In the genomic region with DNA sequence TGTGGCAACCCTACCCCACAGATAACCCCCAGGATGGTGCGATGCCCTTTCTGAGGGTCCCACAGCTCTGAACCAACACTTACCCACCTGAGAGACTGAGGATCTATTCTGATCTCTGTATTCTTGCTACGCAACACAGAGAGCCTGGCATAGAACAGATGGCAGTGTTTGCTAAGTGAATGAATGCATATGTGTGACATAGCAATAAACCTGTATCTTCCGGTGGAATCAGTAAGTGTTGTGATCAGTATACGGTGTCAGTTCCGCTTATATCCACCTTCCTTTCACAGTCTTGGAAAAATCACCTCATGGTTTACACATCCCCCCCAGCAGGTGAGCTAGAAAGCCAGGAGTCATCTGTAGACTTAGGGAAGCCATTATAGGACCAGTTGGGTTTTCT, we compare ENCODE assay signal across 9 cellular contexts. TPM values are rescaled to one million over a fixed set of nuclear protein-coding genes. Genes with fewer than 3 reads are reported as not detected.
A peak's percentile ranks its signal among the peaks of the same experiment; 100 is the strongest.
DNase-seq lines count a peak whose midpoint lies in the region; ATAC-seq, FAIRE-seq and TF ChIP-seq lines count a peak whose summit lies in the region.
"Had no signal": no experiment of that assay in that cellular context is flagged by ENCODE, and none has a peak within 500 bp of the region (broad histone marks: within the 10 kb centered on the region; RNA-seq: fewer than 3 reads in every experiment).

No MANE protein-coding gene starts in this region.

- 75% methylated on average over 5 of the region's 5 CpGs for WGBS in esophagus muscularis mucosa

- no TSS peak for BruUV-seq in PC-9 (replicated peaks; lab: Mats Ljungman, UMichigan)

- peak overlapping the region; percentile 54 for H3K27ac ChIP-seq in PC-9
- peak overlapping the region; percentile 64 to 83 (median 78) for H3K27ac ChIP-seq in esophagus muscularis mucosa (replicated peaks in 1 of 4)
- peak overlapping the region; percentile 79 for H3K27ac ChIP-seq in skeletal muscle tissue (ENCODE audit: low read depth, low read length)
- H3K27ac ChIP-seq: cardiac muscle cell had no signal

- ATAC-seq in GM19351 (IDR thresholded peaks at IDR 0.05; ENCODE audit: unreplicated experiment) (no peak), HG02642 (IDR thresholded peaks at IDR 0.05; ENCODE audit: poor library complexity, unreplicated experiment) (no peak)

- intact Hi-C loops in PC-9 (cut with micrococcal nuclease; ENCODE audit: unreplicated experiment) = loop anchor here (2.0 kb wide), 1 partner anchor 17 kb away; a partner anchor contains a TSS
- intact Hi-C loops in esophagus muscularis mucosa (cut with DNase I) = loop anchor here (5.0 kb wide), 1 partner anchor 123 kb away; no protein-coding TSS in a partner anchor

- CTCF ChIA-PET in PC-9 (lab: Charles Lee) = interaction anchor here (0.5 to 1.4 kb wide), 3 partner anchors 17 to 143 kb away, joined by 5 read pairs; a partner anchor contains a TSS

- no peaks in the 10 kb centered on the region for H4K20me1 ChIP-seq in PC-9 (ENCODE audit: insufficient read depth)

- no peak for TF ChIP-seq POLR2A in esophagus muscularis mucosa (IDR thresholded peaks at IDR 0.05; ENCODE audit: low read depth)

- H3K9me3 ChIP-seq in PC-9 (ENCODE audit: insufficient read depth, low read depth) = no peaks in the 10 kb centered on the region
- no peaks in the 10 kb centered on the region for H3K9me3 ChIP-seq in esophagus muscularis mucosa
- H3K9me3 ChIP-seq in skeletal muscle tissue (ENCODE audit: control insufficient read depth in 3 of 3, low read length in 3 of 3) = no peaks in the 10 kb centered on the region

- H2AFZ ChIP-seq in PC-9 = peak overlapping the region; percentile 74

- H3K4me3 ChIP-seq in PC-9 (peak overlapping the region; percentile 52; the same call in 1 of the 2 replicates), esophagus muscularis mucosa (peak overlapping the region; percentile 40 to 54 (median 47)), skeletal muscle tissue (ENCODE audit: low read length in 3 of 3) (peak overlapping the region in 2 of 3 donors; percentile 62 to 65)
- H3K4me3 ChIP-seq: cardiac muscle cell had no signal

- DNase-seq in NCI-H1417 (lab: John Stamatoyannopoulos, UW) (peak in 2 of 3 experiments; percentile 60 to 69), NCI-H1417 treated with DMSO at 0.1 percent for 48 hours (lab: John Stamatoyannopoulos, UW) (no peak), PC-9 (no peak), esophagus muscularis mucosa (ENCODE audit: extremely low spot score) (no peak), GM19239 (ENCODE audit: insufficient read length, low spot score) (no peak)

- POLR2A ChIA-PET in PC-9 (lab: Charles Lee; ENCODE audit: unreplicated experiment) = no interaction called here

- no peak for TF ChIP-seq EP300 in esophagus muscularis mucosa (IDR thresholded peaks at IDR 0.05)

- H3K36me3 ChIP-seq in PC-9 (ENCODE audit: low read depth) (no peaks in the 10 kb centered on the region), esophagus muscularis mucosa (no peaks in the 10 kb centered on the region), skeletal muscle tissue (ENCODE audit: control insufficient read depth in 3 of 3, insufficient read depth in 3 of 3, low read length in 3 of 3) (no peaks in the 10 kb centered on the region)
- H3K36me3 ChIP-seq: cardiac muscle cell had no signal

- peak overlapping the region in 2 of 3 donors; percentile 65 to 79 for H3K9ac ChIP-seq in skeletal muscle tissue (ENCODE audit: low read depth in 1 of 3, low read length in 3 of 3)

- H3K4me1 ChIP-seq in PC-9 (replicated peaks; ENCODE audit: insufficient read depth) (no peaks in the 10 kb centered on the region), esophagus muscularis mucosa (peaks cover 3 to 27% (median 23%) of the 10 kb centered on the region in 4 donors), skeletal muscle tissue (ENCODE audit: control insufficient read depth in 3 of 3, insufficient read depth in 3 of 3, low read length in 3 of 3) (peaks cover 8 to 15% (median 9%) of the 10 kb centered on the region in 3 donors)

- H3K27me3 ChIP-seq in PC-9 (ENCODE audit: insufficient read depth, low read depth) (no peaks in the 10 kb centered on the region), esophagus muscularis mucosa (no peaks in the 10 kb centered on the region), skeletal muscle tissue (ENCODE audit: control insufficient read depth in 3 of 3, insufficient read depth in 3 of 3, low read length in 3 of 3) (peaks cover 0 to 4% (median 0%) of the 10 kb centered on the region in 3 donors)

- H3K9me2 ChIP-seq in PC-9 (ENCODE audit: insufficient read depth) = no peaks in the 10 kb centered on the region

- peak overlapping the region; percentile 77 for H3K4me2 ChIP-seq in PC-9

- TF ChIP-seq CTCF in PC-9 (conservative IDR thresholded peaks at IDR 0.05) (no peak), esophagus muscularis mucosa (IDR thresholded peaks at IDR 0.05) (no peak)

- H3F3A ChIP-seq in PC-9 (ENCODE audit: insufficient read depth, low read depth) = peaks cover 5% of the 10 kb centered on the region; the same call in 1 of the 2 replicates

- no peaks in the 10 kb centered on the region for H3K79me2 ChIP-seq in PC-9 (ENCODE audit: low read depth)

- FAIRE-seq in GM19239 (lab: Jason Lieb, UNC) = no peak

RNA-seq across cellular contexts. Expression of a gene that starts 5.9 kb away (rescaled TPM):
- total RNA-seq in PC-9 (2021) (204 and 234 TPM in 2 replicates), esophagus muscularis mucosa (100 to 1,000 TPM in 2 of 4 donors, 10 to 100 TPM in 2; 72.7 to 105 (median 94.3) TPM), skeletal muscle tissue (62.1 TPM)

RNA-seq across cellular contexts. Expression of a gene that starts 17.4 kb away (rescaled TPM):
- 2.2 and 4.5 TPM in 2 replicates for total RNA-seq in PC-9 (2021)
- total RNA-seq in esophagus muscularis mucosa = 1 to 10 TPM in 1 of 4 donors, under 1 TPM in 3; 0.40 to 1.7 (median 0.62) TPM
- 0.52 TPM for total RNA-seq in skeletal muscle tissue

RNA-seq across cellular contexts. Expression of a gene that starts 17.6 kb away (rescaled TPM):
- total RNA-seq in PC-9 (2021) (114 and 162 TPM in 2 replicates), esophagus muscularis mucosa (10 to 100 TPM; 32.8 to 52.0 (median 36.5) TPM), skeletal muscle tissue (9.9 TPM)

Comparison
In these comparisons a context has a peak if more than half of its experiments do, and no peak if none do; other contexts are left out.
1. DNase-seq: peak in NCI-H1417 (2 of 3); none in NCI-H1417 treated with DMSO at 0.1 percent for 48 hours (single experiment), PC-9 (0 of 2), esophagus muscularis mucosa (single experiment) and GM19239 (single experiment).
2. Peak in every context shown above with its lines, with median percentiles within 50 percentile points of each other: H3K27ac ChIP-seq and H3K4me3 ChIP-seq.